ENCODE assay signal across 8 cellular contexts in the genomic region with DNA sequence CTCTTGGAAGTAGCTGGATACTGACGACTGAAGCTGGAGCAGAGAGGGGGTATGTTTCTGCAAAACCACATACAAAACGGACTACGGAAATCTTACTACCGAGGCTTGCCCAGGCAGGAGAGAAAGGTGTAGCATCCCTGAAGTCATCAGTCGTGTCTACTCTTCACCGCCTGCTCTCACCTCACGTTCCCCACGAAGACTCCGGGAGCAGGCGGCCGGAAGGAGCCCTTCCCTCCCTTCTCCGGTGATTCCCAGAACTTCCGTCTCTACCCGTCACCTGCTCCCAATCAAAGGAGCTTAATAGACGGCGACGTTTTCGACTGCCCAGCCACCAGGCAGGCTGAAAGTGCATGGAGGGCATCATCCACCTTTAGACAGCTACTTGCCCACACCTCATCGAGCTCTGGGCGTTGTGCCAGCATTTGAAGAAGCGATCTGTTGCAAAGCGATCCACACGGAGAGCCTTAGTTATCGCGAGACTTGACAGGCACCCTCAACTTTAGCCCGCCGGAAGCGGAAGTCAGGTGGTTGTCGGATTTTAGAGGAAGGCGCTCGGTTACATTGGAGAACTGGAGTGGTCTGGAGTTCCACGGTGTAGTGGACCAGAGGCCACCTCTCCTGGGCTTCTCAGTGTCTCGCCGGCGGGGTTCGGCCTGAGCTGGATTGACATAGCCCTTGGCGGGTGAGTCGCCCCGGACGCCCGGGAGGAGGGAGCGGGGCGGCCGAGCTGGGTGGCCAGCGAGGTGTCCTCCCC. TPM values are rescaled to one million over a fixed set of nuclear protein-coding genes. Genes with fewer than 3 reads are reported as not detected.
A peak's percentile ranks its signal among the peaks of the same experiment; 100 is the strongest.
DNase-seq lines count a peak whose midpoint lies in the region; ATAC-seq and TF ChIP-seq lines count a peak whose summit lies in the region.

A gene (plus strand): TSS at position 523 of the 754 bp plus-strand sequence. CDS start 2,809 bp downstream, outside the sequence.

- ATAC-seq in GM21528 (IDR thresholded peaks at IDR 0.05; ENCODE audit: low FRiP score, unreplicated experiment) (peak; percentile 97), IMR-90 (ENCODE audit: low read depth) (peak; percentile 97)

- H3K79me1 ChIP-seq in IMR-90 (ENCODE audit: low read depth in 1 of 2, low read length in 2 of 2) = peaks cover 5 to 21% of the 10 kb centered on the region in 2 experiments

- H3K9me1 ChIP-seq in IMR-90 (ENCODE audit: insufficient read depth, low read length) = peaks cover 8% of the 10 kb centered on the region

- no peaks in the 10 kb centered on the region for H3K9me3 ChIP-seq in IMR-90 (ENCODE audit: control insufficient read depth, insufficient read depth, low read length)

- in situ Hi-C loops in IMR-90 (cut with MboI; ENCODE audit: low sequenced_read_pairs) = no loop called here

- no TSS peak for BruUV-seq in IMR-90 (replicated peaks; lab: Mats Ljungman, UMichigan)

- peak within 1 kb of the TSS; percentile 94 for H3K56ac ChIP-seq in IMR-90 (ENCODE audit: extremely low read depth, insufficient read depth, low read length)

- dilution Hi-C loops in IMR-90 (cut with HindIII; ENCODE audit: low sequenced_read_pairs, unreplicated experiment) = no loop called here

- peak within 1 kb of the TSS; percentile 88 to 100 for H4K8ac ChIP-seq in IMR-90 (ENCODE audit: low read depth in 2 of 2, low read length in 2 of 2)

- WGBS in IMR-90 (ENCODE audit: extremely low coverage in 2 of 2, insufficient read length in 1 of 2), 2 experiments = 0% methylated on average over 5 of the region's 45 CpGs; no CpG with 5 or more reads in 1 of the 2 experiments

- peak within 1 kb of the TSS; percentile 97 for H3K23ac ChIP-seq in IMR-90 (ENCODE audit: low read depth, low read length)

- DNase-seq in DMS 273 treated with DMSO at 0.1 percent for 48 hours (lab: John Stamatoyannopoulos, UW) (peak; percentile 80), IMR-90 (peak; percentile 95), OCI-M1 (lab: John Stamatoyannopoulos, UW) (peak; percentile 96), activated T-cell treated with anti-CD3 and anti-CD28 coated beads for 4 hours (peak; percentile 88), epithelial cell of proximal tubule (ENCODE audit: low read depth) (peak; percentile 95), mucosa of gallbladder (ENCODE audit: low spot score) (peak; percentile 95)
- DNase-seq in stimulated activated CD8-positive, alpha-beta memory T cell treated with anti-CD3 and anti-CD28 coated beads, Interleukin-4, amount 100 ng/mL, for 4 hours (ENCODE audit: low read depth in 2 of 2, low spot score in 1 of 2) = peak; percentile 82 to 83

- peak within 1 kb of the TSS; percentile 95 for H2BK120ac ChIP-seq in IMR-90 (ENCODE audit: low read depth, low read length)

- H3K4me2 ChIP-seq in IMR-90 (ENCODE audit: low read depth, low read length) = peak within 1 kb of the TSS; percentile 87

- peak within 1 kb of the TSS; percentile 96 for H4K91ac ChIP-seq in IMR-90 (ENCODE audit: insufficient read depth, low read depth, low read length)

- peak within 1 kb of the TSS; percentile 99 for H3K14ac ChIP-seq in IMR-90 (replicated peaks; ENCODE audit: low read depth, low read length)

- H3K27ac ChIP-seq in IMR-90 (ENCODE audit: insufficient read depth, low read length) = peak within 1 kb of the TSS; percentile 85

- peak; percentile 39; the same call in 1 of the 2 replicates for TF ChIP-seq POLR2A in IMR-90 (IDR thresholded peaks at IDR 0.05; ENCODE audit: low read depth, low read length)

- H4K5ac ChIP-seq in IMR-90 (ENCODE audit: low read depth, low read length) = peak within 1 kb of the TSS; percentile 92

- TF ChIP-seq RAD21 in IMR-90 (IDR thresholded peaks at IDR 0.05; ENCODE audit: low read length) = no peak

- H2AFZ ChIP-seq in IMR-90 (replicated peaks; ENCODE audit: low read length, poor library complexity) = peak within 1 kb of the TSS; percentile 100

- CTCF ChIA-PET in IMR-90 (lab: Yijun Ruan, JAX) = interaction anchor here (0.8 to 2.1 kb wide), 2 partner anchors 14 to 137 kb away, joined by 3 to 4 read pairs; no protein-coding TSS in a partner anchor

- H4K20me1 ChIP-seq in IMR-90 (ENCODE audit: insufficient read depth, low read length) = no peaks in the 10 kb centered on the region

- H3K36me3 ChIP-seq in IMR-90 (ENCODE audit: control insufficient read depth, insufficient read depth, low read length) = peaks cover 2% of the 10 kb centered on the region; the same call in 1 of the 2 replicates

- H3K4me1 ChIP-seq in IMR-90 (ENCODE audit: control insufficient read depth, insufficient read depth, low read length) = peaks cover 3% of the 10 kb centered on the region; the same call in 1 of the 2 replicates

- H3K4me3 ChIP-seq in IMR-90 (ENCODE audit: insufficient read depth, low read depth, low read length) (peak within 1 kb of the TSS; percentile 63), epithelial cell of proximal tubule (ENCODE audit: low read depth, low read length) (peak within 1 kb of the TSS; percentile 89)

- H3K4ac ChIP-seq in IMR-90 (ENCODE audit: low read depth, low read length) = peak within 1 kb of the TSS; percentile 99

- peak within 1 kb of the TSS; percentile 85; the same call in 1 of the 2 replicates for H2BK20ac ChIP-seq in IMR-90 (ENCODE audit: low read depth, low read length)

- intact Hi-C loops in IMR-90 (cut with micrococcal nuclease) = loop anchor here (5.0 kb wide), 3 partner anchors 139 to 234 kb away; no protein-coding TSS in a partner anchor

- TF ChIP-seq CTCF in IMR-90 (conservative IDR thresholded peaks at IDR 0.05; ENCODE audit: low read depth, low read length) (no peak), epithelial cell of proximal tubule (conservative IDR thresholded peaks at IDR 0.05; ENCODE audit: low read depth, low read length) (no peak)

- peak within 1 kb of the TSS; percentile 93; the same call in 2 of the 3 replicates for H2BK15ac ChIP-seq in IMR-90 (ENCODE audit: low read depth, low read length)

- POLR2A ChIA-PET in IMR-90 (lab: Charles Lee; ENCODE audit: unreplicated experiment) = interaction anchor here (0.5 to 0.7 kb wide), 3 partner anchors 47 to 236 kb away, joined by 4 to 5 read pairs (median 5); no protein-coding TSS in a partner anchor

- H2BK5ac ChIP-seq in IMR-90 (ENCODE audit: low read depth, low read length, poor library complexity, severe bottlenecking) = peak within 1 kb of the TSS; percentile 94

- peak within 1 kb of the TSS; percentile 97 for H3K9ac ChIP-seq in IMR-90 (ENCODE audit: low read depth, low read length)

- H3K18ac ChIP-seq in IMR-90 (ENCODE audit: low read depth, low read length) = peak within 1 kb of the TSS; percentile 77

- peak within 1 kb of the TSS; percentile 95 for H2AK9ac ChIP-seq in IMR-90 (replicated peaks; ENCODE audit: low read depth, low read length, poor library complexity)

- H2AK5ac ChIP-seq in IMR-90 (ENCODE audit: low read depth, low read length) = peak within 1 kb of the TSS; percentile 73

- H3K27me3 ChIP-seq in IMR-90 (ENCODE audit: control insufficient read depth, insufficient read depth, low read length) = no peaks in the 10 kb centered on the region

TF ChIP-seq in IMR-90, 13 proteins besides CTCF, POLR2A, EP300 and RAD21:
- TF ChIP-seq BHLHE40 (IDR thresholded peaks at IDR 0.05; ENCODE audit: low read depth, low read length) = no peak
- TF ChIP-seq, protein P1, sequence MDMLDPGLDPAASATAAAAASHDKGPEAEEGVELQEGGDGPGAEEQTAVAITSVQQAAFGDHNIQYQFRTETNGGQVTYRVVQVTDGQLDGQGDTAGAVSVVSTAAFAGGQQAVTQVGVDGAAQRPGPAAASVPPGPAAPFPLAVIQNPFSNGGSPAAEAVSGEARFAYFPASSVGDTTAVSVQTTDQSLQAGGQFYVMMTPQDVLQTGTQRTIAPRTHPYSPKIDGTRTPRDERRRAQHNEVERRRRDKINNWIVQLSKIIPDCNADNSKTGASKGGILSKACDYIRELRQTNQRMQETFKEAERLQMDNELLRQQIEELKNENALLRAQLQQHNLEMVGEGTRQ (IDR thresholded peaks at IDR 0.05; ENCODE audit: low read depth, low read length) = peak; percentile 66; the same call in 1 of the 2 replicates
- TF ChIP-seq CEBPB (IDR thresholded peaks at IDR 0.05; ENCODE audit: low read depth, low read length) = peak; percentile 45; the same call in 1 of the 2 replicates
- TF ChIP-seq MAZ (IDR thresholded peaks at IDR 0.05; ENCODE audit: borderline replicate concordance, low read depth, low read length) = 0 out of 2 replicates have a peak, but pooled peaks have one; percentile 28

RNA-seq across cellular contexts. Expression of the gene that starts here (rescaled TPM):
- total RNA-seq in IMR-90 (2012; rRNA removed) (29.6 and 38.9 TPM in 2 replicates), epithelial cell of proximal tubule (35.8 and 40.5 TPM in 2 replicates), mucosa of gallbladder (22.1 TPM)
- polyA plus RNA-seq in IMR-90 (2012; rRNA removed) = 18.5 and 23.6 TPM in 2 replicates
- 5.0 and 12.7 TPM in 2 replicates for polyA plus RNA-seq in IMR-90 (2012; cell fraction: cytosol; rRNA removed)
- 1.2 and 6.0 TPM in 2 replicates for polyA plus RNA-seq in IMR-90 (2012; cell fraction: nucleus; rRNA removed; ENCODE audit: low replicate concordance)

Comparison
In these comparisons a context has a peak if more than half of its experiments do, and no peak if none do; other contexts are left out.
1. Peak in every context shown above with its lines: DNase-seq, ATAC-seq, H3K4me3 ChIP-seq and H3K27ac ChIP-seq.